In the genomic region with DNA sequence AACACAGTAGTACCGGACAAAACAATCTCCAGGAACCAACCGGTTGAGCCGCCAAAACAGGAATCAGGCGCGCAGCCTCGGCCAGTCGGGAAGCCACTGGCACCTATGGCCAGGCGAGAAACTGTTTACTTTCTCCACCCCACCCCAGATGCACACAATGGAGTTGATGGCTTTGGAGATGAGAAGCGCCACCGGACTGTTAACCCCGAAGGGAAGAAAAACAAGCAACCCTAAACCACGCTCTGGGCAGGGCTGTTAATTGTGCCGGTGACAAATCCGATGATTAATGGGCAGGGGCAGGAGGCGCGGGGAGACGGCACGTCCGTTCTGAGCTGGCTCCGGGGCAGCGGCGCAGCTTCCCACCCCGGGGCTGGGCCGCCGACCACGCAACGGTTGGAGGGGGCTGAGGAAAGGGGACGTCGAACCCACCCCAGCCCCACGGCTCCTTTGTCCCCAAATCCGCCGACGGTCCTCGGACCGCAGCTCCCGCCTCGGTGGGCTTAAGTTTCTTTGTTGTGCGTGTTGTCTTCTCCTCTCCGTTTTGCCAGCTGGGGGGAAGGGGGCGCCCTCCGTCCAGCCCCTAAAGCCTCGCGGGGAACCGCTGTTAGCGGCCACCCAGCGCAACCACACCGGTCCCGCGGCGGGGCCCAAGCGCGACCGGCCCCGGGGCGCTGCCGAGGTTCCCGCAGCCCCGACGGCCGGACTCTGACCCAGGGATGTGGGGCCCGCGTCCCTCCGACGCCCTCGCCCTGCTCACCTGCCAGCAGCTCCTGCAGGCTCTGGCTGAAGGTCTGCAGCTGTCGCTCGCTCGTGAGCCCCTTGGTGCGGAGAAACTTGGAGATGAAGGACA, we compare ENCODE assay signal across 1 cellular context.
A peak's percentile ranks its signal among the peaks of the same experiment; 100 is the strongest.
TF ChIP-seq lines count a peak whose summit lies in the region.

No MANE protein-coding gene starts in this region.

TF ChIP-seq in H1, 55 proteins besides CTCF, POLR2A, EP300 and RAD21:
- TF ChIP-seq, protein P1, sequence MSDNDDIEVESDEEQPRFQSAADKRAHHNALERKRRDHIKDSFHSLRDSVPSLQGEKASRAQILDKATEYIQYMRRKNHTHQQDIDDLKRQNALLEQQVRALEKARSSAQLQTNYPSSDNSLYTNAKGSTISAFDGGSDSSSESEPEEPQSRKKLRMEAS (IDR thresholded peaks at IDR 0.05): no peak
- TF ChIP-seq BCL11A (IDR thresholded peaks at IDR 0.05; ENCODE audit: low read depth in 2 of 2, low read length in 2 of 2): no peak
- peak; percentile 49 for TF ChIP-seq TAF7 (optimal IDR thresholded peaks at IDR 0.05; ENCODE audit: borderline replicate concordance, low read depth, low read length)
- TF ChIP-seq SIRT6 (IDR thresholded peaks at IDR 0.05; ENCODE audit: low read length): no peak
- TF ChIP-seq POLR2AphosphoS5 (IDR thresholded peaks at IDR 0.05; ENCODE audit: low read depth, low read length): peak; percentile 25
- TF ChIP-seq, protein P2, sequence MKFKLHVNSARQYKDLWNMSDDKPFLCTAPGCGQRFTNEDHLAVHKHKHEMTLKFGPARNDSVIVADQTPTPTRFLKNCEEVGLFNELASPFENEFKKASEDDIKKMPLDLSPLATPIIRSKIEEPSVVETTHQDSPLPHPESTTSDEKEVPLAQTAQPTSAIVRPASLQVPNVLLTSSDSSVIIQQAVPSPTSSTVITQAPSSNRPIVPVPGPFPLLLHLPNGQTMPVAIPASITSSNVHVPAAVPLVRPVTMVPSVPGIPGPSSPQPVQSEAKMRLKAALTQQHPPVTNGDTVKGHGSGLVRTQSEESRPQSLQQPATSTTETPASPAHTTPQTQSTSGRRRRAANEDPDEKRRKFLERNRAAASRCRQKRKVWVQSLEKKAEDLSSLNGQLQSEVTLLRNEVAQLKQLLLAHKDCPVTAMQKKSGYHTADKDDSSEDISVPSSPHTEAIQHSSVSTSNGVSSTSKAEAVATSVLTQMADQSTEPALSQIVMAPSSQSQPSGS (IDR thresholded peaks at IDR 0.05; ENCODE audit: low read length): no peak
- TF ChIP-seq NANOG (IDR thresholded peaks at IDR 0.05; ENCODE audit: insufficient read depth, low read depth, low read length, poor library complexity, severe bottlenecking): no peak
- no peak for TF ChIP-seq SP4 (IDR thresholded peaks at IDR 0.05; ENCODE audit: low read length)
- 0 out of 4 replicates have a peak, but pooled peaks of 1 of the 2 experiments have one; percentile 43 for TF ChIP-seq SIN3A (conservative IDR thresholded peaks at IDR 0.05 in 1 of 2, IDR thresholded peaks at IDR 0.05 in 1 of 2; ENCODE audit: low read depth in 1 of 2, low read length in 2 of 2)
- TF ChIP-seq MAFK (IDR thresholded peaks at IDR 0.05; ENCODE audit: low read depth, low read length): no peak
- peak; percentile 37 for TF ChIP-seq KDM4A (IDR thresholded peaks at IDR 0.05; ENCODE audit: low read depth, low read length, severe bottlenecking)
- TF ChIP-seq RBBP5 (IDR thresholded peaks at IDR 0.05; ENCODE audit: borderline replicate concordance, low read depth, low read length): peak; percentile 44; the same call in 1 of the 2 replicates
